ENCODE assay signal across 21 cellular contexts in genomic region chr9:114407889-114408288, GRCh38. TPM values are rescaled to one million over a fixed set of nuclear protein-coding genes. Genes with fewer than 3 reads are reported as not detected.
DNase-seq lines count a peak whose midpoint lies in the region; ATAC-seq, FAIRE-seq and TF ChIP-seq lines count a peak whose summit lies in the region.
"Had no signal": no experiment of that assay in that cellular context is flagged by ENCODE, and none has a peak within 500 bp of the region (broad histone marks: within the 10 kb centered on the region; RNA-seq: fewer than 3 reads in every experiment).

No MANE protein-coding gene starts in this region.

- H3K9ac ChIP-seq in H1 (replicated peaks in 1 of 4; ENCODE audit: extremely low read depth in 1 of 4, low read depth in 3 of 4, low read length in 3 of 4), result no peak overlapping the region
- H3K9ac ChIP-seq: BLaER1, GM23248 had no signal

- no peak overlapping the region for H3K4me3 ChIP-seq in heart left ventricle
- H3K4me3 ChIP-seq in H1 (ENCODE audit: extremely low read depth in 1 of 4, insufficient read depth in 2 of 4, low read depth in 3 of 4, low read length in 4 of 4), result no peak overlapping the region
- H3K4me3 ChIP-seq: BLaER1, GM23248 had no signal

- H3K27me3 Mint-ChIP-seq in chondrocyte (ENCODE audit: low read depth), result no peaks in the 10 kb centered on the region
- H3K27me3 Mint-ChIP-seq: B cell had no signal

- H3K14ac ChIP-seq in H1 (ENCODE audit: insufficient read length), result no peak overlapping the region

- no peak overlapping the region for H3K4ac ChIP-seq in H1 (replicated peaks; ENCODE audit: insufficient read length, low read depth, low read length)

- H3K4me1 Mint-ChIP-seq in stimulated activated effector memory CD8-positive, alpha-beta T cell treated with anti-CD3 and anti-CD28 coated beads, Interleukin-12 subunit alpha, Interleukin-12 subunit beta, amount 100 ng/mL, for 72 hours, result peaks cover 21% of the 10 kb centered on the region
- peaks cover 8% of the 10 kb centered on the region for H3K4me1 Mint-ChIP-seq in chondrocyte (ENCODE audit: low read depth)

- TF ChIP-seq EP300 in H1 (IDR thresholded peaks at IDR 0.05; ENCODE audit: borderline replicate concordance in 1 of 2, low read depth in 2 of 2, low read length in 2 of 2), result no peak

- no peak overlapping the region for H4K5ac ChIP-seq in H1 (ENCODE audit: insufficient read length, low read depth, low read length)

- peaks cover 0 to 7% (median 0%) of the 10 kb centered on the region in 12 donors for H3K4me1 ChIP-seq in heart left ventricle
- H3K4me1 ChIP-seq in H1 (replicated peaks in 1 of 4; ENCODE audit: control insufficient read depth in 3 of 4, insufficient read depth in 4 of 4, low read length in 3 of 4), result peaks cover 0 to 12% (median 6%) of the 10 kb centered on the region in 4 experiments; a peak in 5 of 7 replicates
- H3K4me1 ChIP-seq: Caco-2 had no signal

- H2BK120ac ChIP-seq in H1 (replicated peaks; ENCODE audit: low read depth, low read length), result no peak overlapping the region

- no peaks in the 10 kb centered on the region for H3K36me3 ChIP-seq in heart left ventricle
- H3K36me3 ChIP-seq in H1 (ENCODE audit: control insufficient read depth in 2 of 4, insufficient read depth in 4 of 4, low read length in 3 of 4), result no peaks in the 10 kb centered on the region; a peak in 1 of 8 replicates
- H3K36me3 ChIP-seq: BLaER1 had no signal

- H3K79me1 ChIP-seq in H1 (ENCODE audit: low read depth, low read length), result no peaks in the 10 kb centered on the region

- ATAC-seq in Right ventricle myocardium inferior (no peak), heart left ventricle (no peak)
- ATAC-seq in stimulated activated effector memory CD8-positive, alpha-beta T cell treated with anti-CD3 and anti-CD28 coated beads, Interleukin-12 subunit alpha, Interleukin-12 subunit beta, amount 100 ng/mL, for 72 hours, result no peak
- ATAC-seq: CD8-positive, alpha-beta T cell; HCT116 had no signal

- no peak overlapping the region for H3K18ac ChIP-seq in H1 (ENCODE audit: extremely low read depth, low read length)

- DNase-seq in Right ventricle myocardium inferior (ENCODE audit: missing footprints) (peak; percentile 40), heart left ventricle (no peak), H1 (ENCODE audit: low read depth in 1 of 2, low spot score in 2 of 2) (no peak), GM19240 (ENCODE audit: insufficient read length, low spot score) (no peak), chondrocyte (ENCODE audit: low spot score) (no peak)
- no peak for DNase-seq in stimulated activated effector memory CD8-positive, alpha-beta T cell treated with anti-CD3 and anti-CD28 coated beads, Interleukin-12 subunit alpha, Interleukin-12 subunit beta, amount 100 ng/mL, for 72 hours (ENCODE audit: low spot score in 2 of 2)
- DNase-seq: Caco-2; CD4-positive, CD25-positive, alpha-beta regulatory T cell; CD8-positive, alpha-beta T cell; DMS153; DND-41; GM23248; H9 had no signal

- intact Hi-C loops in Right ventricle myocardium inferior (cut with DNase I), result loop anchor here (5.0 to 10.0 kb wide), 2 partner anchors 504 to 1117 kb away; no protein-coding TSS in a partner anchor
- intact Hi-C loops in heart left ventricle (cut with DNase I), result loop anchor here (2.0 to 10.0 kb wide), 11 partner anchors 187 to 1117 kb away; no protein-coding TSS in a partner anchor

- 81 to 87% (median 85%) methylated on average over 5 of the region's 5 CpGs for WGBS in heart left ventricle, 4 donors
- 83% methylated on average over 3 of the region's 5 CpGs; no CpG with 5 or more reads in 1 of the 2 experiments for WGBS in H1 (ENCODE audit: extremely low coverage in 1 of 2, insufficient coverage in 1 of 2, insufficient read length in 1 of 2, insufficient replicate concordance in 2 of 2, low coverage in 1 of 2, low lambda C conversion rate in 2 of 2, missing lambda C conversion rate in 1 of 2), 2 experiments

- no peak overlapping the region for H2BK12ac ChIP-seq in H1 (ENCODE audit: low read depth, low read length)

- TF ChIP-seq CTCF in heart left ventricle (IDR thresholded peaks at IDR 0.05) (no peak), H1 (IDR thresholded peaks at IDR 0.05; ENCODE audit: control extremely low read depth in 1 of 3, insufficient read depth in 1 of 3, low read depth in 1 of 3, low read length in 3 of 3) (no peak), chondrocyte (IDR thresholded peaks at IDR 0.05) (no peak)

- no peak overlapping the region for H4K91ac ChIP-seq in H1 (replicated peaks; ENCODE audit: insufficient read length, low read length)

- H4K8ac ChIP-seq in H1 (ENCODE audit: extremely low read depth, insufficient read depth, low read length), result no peak overlapping the region

- no peak for TF ChIP-seq POLR2A in heart left ventricle (IDR thresholded peaks at IDR 0.05)
- TF ChIP-seq POLR2A in H1 (IDR thresholded peaks at IDR 0.05; ENCODE audit: control extremely low read depth in 1 of 2, low read depth in 2 of 2, low read length in 2 of 2), result no peak

- H2BK20ac ChIP-seq in H1 (ENCODE audit: low read length), result no peak overlapping the region

- H3K56ac ChIP-seq in H1 (replicated peaks; ENCODE audit: insufficient read length, low read depth, low read length), result no peak overlapping the region

- TF ChIP-seq RAD21 in H1 (IDR thresholded peaks at IDR 0.05 in 1 of 2, conservative IDR thresholded peaks at IDR 0.05 in 1 of 2; ENCODE audit: low read depth in 2 of 2, low read length in 2 of 2), result no peak

- no peak overlapping the region for H2BK15ac ChIP-seq in H1 (ENCODE audit: low read length)

- H4K20me1 ChIP-seq in H1 (replicated peaks in 1 of 2; ENCODE audit: control insufficient read depth in 1 of 2, insufficient read depth in 2 of 2, low read length in 2 of 2), result no peaks in the 10 kb centered on the region
- H4K20me1 ChIP-seq: BLaER1 had no signal

- no peak overlapping the region for H3K23ac ChIP-seq in H1 (ENCODE audit: insufficient read length)

- H3K79me2 ChIP-seq in H1 (ENCODE audit: control insufficient read depth in 1 of 2, insufficient read depth in 2 of 2, low read length in 2 of 2), result no peaks in the 10 kb centered on the region

- H2AK5ac ChIP-seq in H1 (ENCODE audit: low read depth, low read length), result peak overlapping the region; percentile 53; the same call in 1 of the 2 replicates

- no peak overlapping the region for H2AFZ ChIP-seq in H1 (ENCODE audit: low read length)
- H2AFZ ChIP-seq: GM23248 had no signal

- peak overlapping the region; percentile 85 for H3K27ac Mint-ChIP-seq in stimulated activated effector memory CD8-positive, alpha-beta T cell treated with anti-CD3 and anti-CD28 coated beads, Interleukin-12 subunit alpha, Interleukin-12 subunit beta, amount 100 ng/mL, for 72 hours
- no peak overlapping the region for H3K27ac Mint-ChIP-seq in chondrocyte (ENCODE audit: unreplicated experiment)
- H3K27ac Mint-ChIP-seq: B cell; CD4-positive, CD25-positive, alpha-beta regulatory T cell; CD8-positive, alpha-beta T cell; H9 had no signal

- no peak for FAIRE-seq in H1 (lab: Jason Lieb, UNC)
- FAIRE-seq: A204.1, G401.6, GM12892 had no signal

- H3K27ac ChIP-seq in heart left ventricle (no peak overlapping the region), H1 (ENCODE audit: low read depth, low read length) (no peak overlapping the region)
- H3K27ac ChIP-seq: 22Rv1, BLaER1, C4-2B, GM23248 had no signal

- CTCF ChIA-PET in H1 (lab: Charles Lee; ENCODE audit: partially characterized antibody), result interaction anchor here (0.9 to 11.0 kb wide), 10 partner anchors 20 to 268 kb away, joined by 3 to 271 read pairs (median 6); partner anchors contain the start of genes ATP6V1G1 and TEX53

- peaks cover 12% of the 10 kb centered on the region for H3K36me3 Mint-ChIP-seq in stimulated activated effector memory CD8-positive, alpha-beta T cell treated with anti-CD3 and anti-CD28 coated beads, Interleukin-12 subunit alpha, Interleukin-12 subunit beta, amount 100 ng/mL, for 72 hours
- no peaks in the 10 kb centered on the region for H3K36me3 Mint-ChIP-seq in chondrocyte (ENCODE audit: low read depth)
- H3K36me3 Mint-ChIP-seq: CD4-positive, CD25-positive, alpha-beta regulatory T cell; CD8-positive, alpha-beta T cell had no signal

- H3K9me3 ChIP-seq in heart left ventricle (no peaks in the 10 kb centered on the region), H1 (ENCODE audit: insufficient read depth in 2 of 2, low read depth in 1 of 2, low read length in 1 of 2) (no peaks in the 10 kb centered on the region)
- H3K9me3 ChIP-seq: BLaER1, Caco-2 had no signal

- no peaks in the 10 kb centered on the region for H3K23me2 ChIP-seq in H1 (ENCODE audit: low read depth, low read length)

- H3K4me3 Mint-ChIP-seq in stimulated activated effector memory CD8-positive, alpha-beta T cell treated with anti-CD3 and anti-CD28 coated beads, Interleukin-12 subunit alpha, Interleukin-12 subunit beta, amount 100 ng/mL, for 72 hours, result no peak overlapping the region
- no peak overlapping the region for H3K4me3 Mint-ChIP-seq in chondrocyte (ENCODE audit: unreplicated experiment)
- H3K4me3 Mint-ChIP-seq: B cell; CD4-positive, CD25-positive, alpha-beta regulatory T cell; CD8-positive, alpha-beta T cell; H9 had no signal

- H2BK5ac ChIP-seq in H1 (ENCODE audit: low read depth, low read length), result no peak overlapping the region

- H3K4me2 ChIP-seq in H1 (ENCODE audit: insufficient read depth in 1 of 2, low read depth in 2 of 2, low read length in 2 of 2), result no peak overlapping the region

- H3K9me3 Mint-ChIP-seq in stimulated activated effector memory CD8-positive, alpha-beta T cell treated with anti-CD3 and anti-CD28 coated beads, Interleukin-12 subunit alpha, Interleukin-12 subunit beta, amount 100 ng/mL, for 72 hours, result no peaks in the 10 kb centered on the region
- no peaks in the 10 kb centered on the region for H3K9me3 Mint-ChIP-seq in chondrocyte (ENCODE audit: low read depth)
- H3K9me3 Mint-ChIP-seq: CD8-positive, alpha-beta T cell; H9 had no signal

- no peaks in the 10 kb centered on the region for H3K27me3 ChIP-seq in heart left ventricle
- H3K27me3 ChIP-seq in H1 (replicated peaks in 1 of 4; ENCODE audit: control insufficient read depth in 3 of 4, extremely low read depth in 1 of 4, insufficient read depth in 3 of 4, low read length in 3 of 4), result no peaks in the 10 kb centered on the region
- H3K27me3 ChIP-seq: BLaER1 had no signal

- POLR2A ChIA-PET in H1 (lab: Charles Lee; ENCODE audit: partially characterized antibody), result interaction anchor here (0.9 to 2.5 kb wide), 4 partner anchors 10 to 192 kb away, joined by 3 to 7 read pairs (median 4); no protein-coding TSS in a partner anchor

RNA-seq across cellular contexts. Expression of gene AKNA, which starts 20.1 kb away (rescaled TPM):
- 7.1 TPM for total RNA-seq in Right ventricle myocardium inferior
- 10 to 100 TPM in 2 of 9 donors, 1 to 10 TPM in 7; 2.5 to 30.8 (median 4.3) TPM for total RNA-seq in heart left ventricle
- 1 to 10 TPM; 4.4 to 4.6 TPM for polyA plus RNA-seq in heart left ventricle
- 25.9 and 27.4 TPM in 2 replicates for total RNA-seq in H1 (2021; fragmentation: NEBNext Ultra II Directional; extraction: Animal tissue kit (Norgen Biotek cat#: 25700))
- polyA plus RNA-seq in H1 (2011; rRNA removed), result 21.0 and 28.3 TPM in 2 replicates
- 18.3 TPM for polyA plus RNA-seq in H1 (2011; cell fraction: cytosol; rRNA removed)
- polyA plus RNA-seq in H1 (2011; cell fraction: nucleus; rRNA removed), result 62.7 TPM
- 16.3 to 28.1 TPM (median 25.3 TPM) in 4 replicates for polyA plus RNA-seq in H1 (2012, experiment 1 of 2)
- 16.4 TPM for polyA plus RNA-seq in H1 (2012, experiment 2 of 2)
- 16.0 TPM for polyA plus RNA-seq in H1 (2013, experiment 1 of 2)
- polyA plus RNA-seq in H1 (2013, experiment 2 of 2), result 15.2 TPM
- 21.8 and 26.9 TPM in 2 replicates for polyA minus RNA-seq in H1 (2011; rRNA and poly(A)+ RNA removed)
- polyA minus RNA-seq in H1 (2011; cell fraction: cytosol; rRNA and poly(A)+ RNA removed), result 32.5 TPM
- polyA minus RNA-seq in H1 (2011; cell fraction: nucleus; rRNA and poly(A)+ RNA removed), result 36.8 TPM
- total RNA-seq in chondrocyte, result 19.1 to 43.1 TPM (median 43.0 TPM) in 3 replicates
